10 cellular contexts compared by ENCODE assay signal in the genomic region with DNA sequence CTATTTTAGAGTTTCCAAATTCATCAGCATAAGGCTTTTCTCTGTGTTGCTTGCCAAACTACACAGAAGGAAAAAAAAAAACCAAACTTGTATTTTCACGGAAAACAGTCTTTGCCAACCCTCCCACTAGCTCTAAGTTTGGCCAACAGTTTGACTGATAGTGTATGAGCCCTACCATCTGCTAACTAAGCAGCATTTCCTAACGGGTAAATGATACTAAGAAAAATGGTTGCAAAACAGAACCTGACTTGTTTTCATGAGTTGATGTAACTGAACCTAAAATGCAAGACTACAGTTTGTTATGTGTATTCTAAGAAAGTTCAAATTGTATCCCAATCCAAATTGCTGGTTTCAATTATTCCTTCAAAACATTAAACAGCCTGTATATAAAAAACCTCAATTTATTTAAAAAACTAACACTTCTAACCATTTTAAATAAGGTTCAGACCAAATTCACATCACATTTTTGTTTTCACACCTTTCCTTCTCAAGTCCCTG.
DNase-seq lines count a peak whose midpoint lies in the region; ATAC-seq and TF ChIP-seq lines count a peak whose summit lies in the region.
"Had no signal": no experiment of that assay in that cellular context is flagged by ENCODE, and none has a peak within 500 bp of the region (broad histone marks: within the 10 kb centered on the region; RNA-seq: fewer than 3 reads in every experiment).

No MANE protein-coding gene starts in this region.

- H3K27me3 Mint-ChIP-seq in neural progenitor cell (ENCODE audit: insufficient read depth, low read depth) = peaks cover 2% of the 10 kb centered on the region

- TF ChIP-seq CTCF in BJ (IDR thresholded peaks at IDR 0.05; ENCODE audit: insufficient read depth, low read depth, low read length) (no peak), neural progenitor cell (IDR thresholded peaks at IDR 0.05) (no peak)

- no peaks in the 10 kb centered on the region for H3K4me1 ChIP-seq in neural progenitor cell

- no peaks in the 10 kb centered on the region for H3K36me3 ChIP-seq in BJ (ENCODE audit: control insufficient read depth, insufficient read depth, low read length)
- no peaks in the 10 kb centered on the region for H3K36me3 ChIP-seq in neural progenitor cell

- H3K27ac Mint-ChIP-seq in neural progenitor cell = no peak overlapping the region

- H3K27me3 ChIP-seq in BJ (ENCODE audit: control insufficient read depth, insufficient read depth, low read length) = no peaks in the 10 kb centered on the region
- H3K27me3 ChIP-seq in neural progenitor cell = no peaks in the 10 kb centered on the region

- H3K9ac ChIP-seq in neural progenitor cell = no peak overlapping the region

- H3F3A ChIP-seq in neural progenitor cell (ENCODE audit: low read depth) = no peaks in the 10 kb centered on the region

- no peak overlapping the region for H3K4me3 Mint-ChIP-seq in neural progenitor cell

- no peak overlapping the region for H3K4me3 ChIP-seq in BJ (ENCODE audit: low read depth, low read length)
- no peak overlapping the region for H3K4me3 ChIP-seq in neural progenitor cell

- H3K9me3 Mint-ChIP-seq in neural progenitor cell = no peaks in the 10 kb centered on the region

- DNase-seq in BJ (ENCODE audit: low read depth) = peak; percentile 26
- peak; percentile 93 for DNase-seq in NCI-H446 treated with DMSO at 0.1 percent for 48 hours (lab: John Stamatoyannopoulos, UW)
- DNase-seq in fibroblast of gingiva (ENCODE audit: low read depth) = peak; percentile 95
- peak; percentile 42 for DNase-seq in renal cortical epithelial cell (ENCODE audit: low read depth)
- no peak for DNase-seq in kidney tubule cell (ENCODE audit: low spot score)
- no peak for DNase-seq in activated effector memory CD4-positive, alpha-beta T cell treated with Interleukin-2 at 50 U/mL for 16 hours
- DNase-seq in neural progenitor cell (ENCODE audit: low spot score) = no peak
- DNase-seq: activated CD4-positive, alpha-beta T cell treated with anti-CD3 and anti-CD28 coated beads for 1 hour; activated naive CD4-positive, alpha-beta T cell had no signal

- no peaks in the 10 kb centered on the region for H4K20me1 ChIP-seq in neural progenitor cell (ENCODE audit: low read depth)

- no peak overlapping the region for H3K27ac ChIP-seq in neural progenitor cell

- CTCF ChIA-PET in BJ (lab: Yijun Ruan, JAX) = no interaction called here

- no peak overlapping the region for H2AFZ ChIP-seq in neural progenitor cell (replicated peaks)

- POLR2A ChIA-PET in BJ (lab: Charles Lee) = no interaction called here

- no peaks in the 10 kb centered on the region for H3K9me3 ChIP-seq in neural progenitor cell (ENCODE audit: low read depth)

- no peaks in the 10 kb centered on the region for H3K4me1 Mint-ChIP-seq in neural progenitor cell

- no peak overlapping the region for H3K4me2 ChIP-seq in neural progenitor cell

- no peak for ATAC-seq in HG02981 (IDR thresholded peaks at IDR 0.05; ENCODE audit: unreplicated experiment)

- no peaks in the 10 kb centered on the region for H3K36me3 Mint-ChIP-seq in neural progenitor cell

- H3K79me2 ChIP-seq in neural progenitor cell (ENCODE audit: low read depth) = no peaks in the 10 kb centered on the region

Comparison
In these comparisons a context has a peak if more than half of its experiments do, and no peak if none do; other contexts are left out.
1. DNase-seq: peak in BJ (single experiment), NCI-H446 treated with DMSO at 0.1 percent for 48 hours (single experiment), fibroblast of gingiva (single experiment) and renal cortical epithelial cell (single experiment); none in kidney tubule cell (single experiment), activated effector memory CD4-positive, alpha-beta T cell treated with Interleukin-2 at 50 U/mL for 16 hours (single experiment) and neural progenitor cell (single experiment).